Comparison of ENCODE assay signal across 8 cellular contexts in the genomic region with DNA sequence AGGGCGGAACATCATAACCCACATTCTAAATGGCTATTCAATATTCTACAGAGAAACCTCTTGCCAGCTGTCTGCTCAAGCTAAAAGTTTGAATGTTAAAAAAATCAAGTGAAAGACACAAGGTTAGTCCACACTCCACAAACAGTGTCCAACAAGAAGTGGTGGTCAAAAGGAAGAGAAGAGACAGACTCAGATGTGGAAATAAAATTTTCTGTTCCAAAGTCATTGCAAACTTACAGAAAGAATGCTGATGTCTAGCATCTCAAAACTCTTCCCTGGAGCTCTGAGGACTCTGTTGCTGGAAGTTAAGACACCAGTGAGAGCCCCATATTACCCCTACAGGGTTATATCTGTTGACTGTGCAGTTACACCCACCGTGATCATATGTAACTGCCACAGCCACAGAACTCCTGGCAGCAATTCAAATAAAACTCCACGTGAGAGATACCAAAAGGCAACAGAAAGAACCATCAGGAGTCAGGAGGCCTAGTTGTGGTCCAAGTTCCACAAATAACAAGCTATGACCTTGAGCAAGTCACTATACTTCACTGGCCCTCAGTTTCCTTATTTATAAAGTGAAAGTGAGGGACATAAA.
DNase-seq lines count a peak whose midpoint lies in the region; ATAC-seq and TF ChIP-seq lines count a peak whose summit lies in the region.

No MANE protein-coding gene starts in this region.

- H3K9me3 Mint-ChIP-seq in glutamatergic neuron (ENCODE audit: unreplicated experiment) = peaks cover 3% of the 10 kb centered on the region

- peaks cover 84% of the 10 kb centered on the region for H3K79me2 ChIP-seq in smooth muscle cell (ENCODE audit: low read depth)

- H2AFZ ChIP-seq in smooth muscle cell (ENCODE audit: low read depth) = no peak overlapping the region

- peaks cover 28% of the 10 kb centered on the region for H3K4me1 ChIP-seq in smooth muscle cell (ENCODE audit: low read depth)

- H3K4me3 Mint-ChIP-seq in glutamatergic neuron (ENCODE audit: unreplicated experiment) = no peak overlapping the region

- H3K27ac ChIP-seq in smooth muscle cell (ENCODE audit: low read depth) (peak overlapping the region; percentile 74), WERI-Rb-1 (no peak overlapping the region)

- H3K27ac Mint-ChIP-seq in glutamatergic neuron (ENCODE audit: unreplicated experiment) = peak overlapping the region; percentile 31

- peak; percentile 43 for DNase-seq in SIG-M5 treated with dmso at 0.1 percent for 504 hours (lab: John Stamatoyannopoulos, UW; ENCODE audit: unreplicated experiment)
- DNase-seq in SIG-M5 (lab: John Stamatoyannopoulos, UW) = no peak
- peak; percentile 60 for DNase-seq in RPMI7951 (ENCODE audit: low read depth)
- no peak for DNase-seq in glutamatergic neuron
- DNase-seq in smooth muscle cell (lab: John Stamatoyannopoulos, UW; ENCODE audit: unreplicated experiment) = no peak
- no peak for DNase-seq in DMS79 treated with DMSO at 0.1 percent for 48 hours (lab: John Stamatoyannopoulos, UW)
- no peak for DNase-seq in WERI-Rb-1

- H3K36me3 Mint-ChIP-seq in glutamatergic neuron (ENCODE audit: unreplicated experiment) = no peaks in the 10 kb centered on the region

- H3K27me3 Mint-ChIP-seq in glutamatergic neuron (ENCODE audit: unreplicated experiment) = peaks cover 4% of the 10 kb centered on the region

- TF ChIP-seq CTCF in glutamatergic neuron (IDR thresholded peaks at IDR 0.05; ENCODE audit: partially characterized antibody, unreplicated experiment) = no peak
- no peak for TF ChIP-seq CTCF in smooth muscle cell (IDR thresholded peaks at IDR 0.05; ENCODE audit: borderline replicate concordance, insufficient read depth, poor library complexity, severe bottlenecking)
- no peak for TF ChIP-seq CTCF in WERI-Rb-1 (IDR thresholded peaks at IDR 0.05; ENCODE audit: low read depth, low read length)

- peak overlapping the region; percentile 48 for H3K4me2 ChIP-seq in smooth muscle cell

- H3K4me3 ChIP-seq in smooth muscle cell = no peak overlapping the region
- H3K4me3 ChIP-seq in WERI-Rb-1 (ENCODE audit: low read depth, low read length) = no peak overlapping the region

- no peaks in the 10 kb centered on the region for H3K9me3 ChIP-seq in smooth muscle cell (replicated peaks; ENCODE audit: low read depth)
- no peaks in the 10 kb centered on the region for H3K9me3 ChIP-seq in WERI-Rb-1 (ENCODE audit: severe bottlenecking)

- WGBS in smooth muscle cell (ENCODE audit: low lambda C conversion rate) = 56% methylated on average over 3 of the region's 3 CpGs

- H4K20me1 ChIP-seq in smooth muscle cell (ENCODE audit: low read depth) = peaks cover 98% of the 10 kb centered on the region

- H3K36me3 ChIP-seq in smooth muscle cell (ENCODE audit: low read depth) (no peaks in the 10 kb centered on the region), WERI-Rb-1 (no peaks in the 10 kb centered on the region)

- no peaks in the 10 kb centered on the region for H3K27me3 ChIP-seq in smooth muscle cell (ENCODE audit: low read depth)
- no peaks in the 10 kb centered on the region for H3K27me3 ChIP-seq in WERI-Rb-1 (ENCODE audit: insufficient read depth, low read depth, severe bottlenecking)

- ATAC-seq in GM19397 (IDR thresholded peaks at IDR 0.05; ENCODE audit: unreplicated experiment) = no peak

- H3K4me1 Mint-ChIP-seq in glutamatergic neuron (ENCODE audit: low read depth, unreplicated experiment) = peaks cover 17% of the 10 kb centered on the region

- no peak overlapping the region for H3K9ac ChIP-seq in smooth muscle cell (ENCODE audit: low read depth)

- peaks cover 7% of the 10 kb centered on the region for H3F3A ChIP-seq in smooth muscle cell (ENCODE audit: low read depth)

Comparison
In these comparisons a context has a peak if more than half of its experiments do, and no peak if none do; other contexts are left out.
1. DNase-seq: peak in SIG-M5 treated with dmso at 0.1 percent for 504 hours (single experiment) and RPMI7951 (single experiment); none in SIG-M5 (single experiment), glutamatergic neuron (single experiment), smooth muscle cell (single experiment), DMS79 treated with DMSO at 0.1 percent for 48 hours (single experiment) and WERI-Rb-1 (single experiment).